28 cellular contexts compared by ENCODE assay signal in genomic region chr6:3489961-3490621, GRCh38.
"Had no signal": no experiment of that assay in that cellular context is flagged by ENCODE, and none has a peak within 500 bp of the region (broad histone marks: within the 10 kb centered on the region; RNA-seq: fewer than 3 reads in every experiment).

No MANE protein-coding gene starts in this region.

- H3K9me3 Mint-ChIP-seq: activated CD4-positive, alpha-beta memory T cell treated with anti-CD3 and anti-CD28 coated beads, Interleukin-2, amount 10 ng/mL, durations not matched to agents 7 days and 5 days; activated CD4-positive, alpha-beta T cell treated with anti-CD3 and anti-CD28 coated beads, Interleukin-2, amount 10 ng/mL, durations not matched to agents 7 days and 5 days; activated T-cell treated with anti-CD3 and anti-CD28 coated beads, Interleukin-2, amount 50 U/mL, for 24 hours; central memory CD8-positive, alpha-beta T cell; dendritic cell treated with granulocyte-macrophage colony-stimulating factor and Interleukin-4, amounts not matched to agents 40 ng/mL and 50 ng/mL, for 4 days; immature natural killer cell; naive thymus-derived CD8-positive, alpha-beta T cell; stimulated activated naive CD8-positive, alpha-beta T cell treated with anti-CD3 and anti-CD28 coated beads, Interleukin-15, amount 100 ng/mL, for 72 hours had no signal

- H3K4me3 Mint-ChIP-seq: activated CD4-positive, alpha-beta memory T cell treated with anti-CD3 and anti-CD28 coated beads, Interleukin-2, amount 10 ng/mL, durations not matched to agents 7 days and 5 days; activated CD4-positive, alpha-beta T cell treated with anti-CD3 and anti-CD28 coated beads, Interleukin-2, amount 10 ng/mL, durations not matched to agents 7 days and 5 days; activated T-cell treated with anti-CD3 and anti-CD28 coated beads, Interleukin-2, amount 50 U/mL, for 24 hours; central memory CD8-positive, alpha-beta T cell; dendritic cell treated with granulocyte-macrophage colony-stimulating factor and Interleukin-4, amounts not matched to agents 40 ng/mL and 50 ng/mL, for 4 days; immature natural killer cell; naive thymus-derived CD8-positive, alpha-beta T cell; stimulated activated memory B cell treated with anti-CD40 and anti-IgM and Interleukin-4, amounts not matched to agents 10 μg/mL and 1 μg/mL and 100 μg/mL, for 72 hours; stimulated activated naive CD8-positive, alpha-beta T cell treated with anti-CD3 and anti-CD28 coated beads, Interleukin-15, amount 100 ng/mL, for 72 hours; WTC11 had no signal

- H3K4me1 Mint-ChIP-seq: activated CD4-positive, alpha-beta T cell treated with anti-CD3 and anti-CD28 coated beads, Interleukin-2, amount 10 ng/mL, durations not matched to agents 7 days and 5 days; central memory CD8-positive, alpha-beta T cell; immature natural killer cell; stimulated activated memory B cell treated with anti-CD40 and anti-IgM and Interleukin-4, amounts not matched to agents 10 μg/mL and 1 μg/mL and 100 μg/mL, for 72 hours; stimulated activated naive CD8-positive, alpha-beta T cell treated with anti-CD3 and anti-CD28 coated beads, Interleukin-15, amount 100 ng/mL, for 72 hours had no signal

- H3K27ac ChIP-seq: epithelial cell of prostate, esophagus squamous epithelium, gastrocnemius medialis, hepatocyte, upper lobe of left lung, vagina had no signal

- H3K9me3 ChIP-seq: esophagus squamous epithelium, gastrocnemius medialis, upper lobe of left lung, vagina had no signal

- H3K36me3 Mint-ChIP-seq: immature natural killer cell; naive thymus-derived CD8-positive, alpha-beta T cell; stimulated activated memory B cell treated with anti-CD40 and anti-IgM and Interleukin-4, amounts not matched to agents 10 μg/mL and 1 μg/mL and 100 μg/mL, for 72 hours; WTC11 had no signal

- H3K36me3 ChIP-seq: esophagus squamous epithelium, gastrocnemius medialis, upper lobe of left lung, vagina had no signal

- H3K4me2 ChIP-seq: hepatocyte had no signal

- ATAC-seq: gastrocnemius medialis; left colon; naive thymus-derived CD8-positive, alpha-beta T cell; sciatic nerve; stimulated activated memory B cell treated with anti-CD40 and anti-IgM and Interleukin-4, amounts not matched to agents 10 μg/mL and 1 μg/mL and 100 μg/mL, for 72 hours; stimulated activated naive CD8-positive, alpha-beta T cell treated with anti-CD3 and anti-CD28 coated beads, Interleukin-15, amount 100 ng/mL, for 72 hours had no signal

- H3K4me3 ChIP-seq: esophagus squamous epithelium, gastrocnemius medialis, hepatocyte, skin epidermis, upper lobe of left lung, vagina had no signal

- H2AFZ ChIP-seq: hepatocyte had no signal

- DNase-seq: activated CD4-positive, alpha-beta memory T cell treated with anti-CD3 and anti-CD28 coated beads, Interleukin-2, amount 10 ng/mL, durations not matched to agents 7 days and 5 days; activated CD4-positive, alpha-beta T cell treated with anti-CD3 and anti-CD28 coated beads for 1 hour; activated CD4-positive, alpha-beta T cell treated with anti-CD3 and anti-CD28 coated beads, Interleukin-2, amount 10 ng/mL, durations not matched to agents 7 days and 5 days; activated CD8-positive, alpha-beta memory T cell treated with anti-CD3 and anti-CD28 coated beads, Interleukin-2, amount 50 U/mL, for 48 hours; activated gamma-delta T cell treated with Interleukin-2 at 50 U/mL for 16 hours; activated naive CD4-positive, alpha-beta T cell treated with anti-CD3 and anti-CD28 coated beads, Interleukin-2, amount 50 U/mL, for 16 hours; activated T-cell treated with anti-CD3 and anti-CD28 coated beads, Interleukin-2, amount 50 U/mL, for 24 hours; amygdala; esophagus squamous epithelium; gastrocnemius medialis; immature natural killer cell; kidney; left colon; naive thymus-derived CD8-positive, alpha-beta T cell; stimulated activated CD4-positive, alpha-beta T cell treated with anti-CD3 and anti-CD28 coated beads, Interleukin-4, amount 100 ng/mL, for 4 hours; stimulated activated CD8-positive, alpha-beta memory T cell treated with anti-CD3 and anti-CD28 coated beads, Interleukin-4, amount 100 ng/mL, for 48 hours; stimulated activated naive CD8-positive, alpha-beta T cell treated with anti-CD3 and anti-CD28 coated beads, Interleukin-15, amount 100 ng/mL, for 72 hours; substantia nigra; upper lobe of left lung had no signal

- H3K4me1 ChIP-seq: esophagus squamous epithelium, gastrocnemius medialis, upper lobe of left lung, vagina had no signal

- H3K79me2 ChIP-seq: hepatocyte had no signal

- H3K27ac Mint-ChIP-seq: activated CD4-positive, alpha-beta memory T cell treated with anti-CD3 and anti-CD28 coated beads, Interleukin-2, amount 10 ng/mL, durations not matched to agents 7 days and 5 days; activated CD4-positive, alpha-beta T cell treated with anti-CD3 and anti-CD28 coated beads, Interleukin-2, amount 10 ng/mL, durations not matched to agents 7 days and 5 days; activated T-cell treated with anti-CD3 and anti-CD28 coated beads, Interleukin-2, amount 50 U/mL, for 24 hours; dendritic cell treated with granulocyte-macrophage colony-stimulating factor and Interleukin-4, amounts not matched to agents 40 ng/mL and 50 ng/mL, for 4 days; immature natural killer cell; naive thymus-derived CD8-positive, alpha-beta T cell; stimulated activated memory B cell treated with anti-CD40 and anti-IgM and Interleukin-4, amounts not matched to agents 10 μg/mL and 1 μg/mL and 100 μg/mL, for 72 hours; stimulated activated naive CD8-positive, alpha-beta T cell treated with anti-CD3 and anti-CD28 coated beads, Interleukin-15, amount 100 ng/mL, for 72 hours had no signal

- H3K27me3 ChIP-seq: gastrocnemius medialis, hepatocyte, upper lobe of left lung, vagina had no signal
